Comparison of ENCODE assay signal across 13 cellular contexts in the genomic region with DNA sequence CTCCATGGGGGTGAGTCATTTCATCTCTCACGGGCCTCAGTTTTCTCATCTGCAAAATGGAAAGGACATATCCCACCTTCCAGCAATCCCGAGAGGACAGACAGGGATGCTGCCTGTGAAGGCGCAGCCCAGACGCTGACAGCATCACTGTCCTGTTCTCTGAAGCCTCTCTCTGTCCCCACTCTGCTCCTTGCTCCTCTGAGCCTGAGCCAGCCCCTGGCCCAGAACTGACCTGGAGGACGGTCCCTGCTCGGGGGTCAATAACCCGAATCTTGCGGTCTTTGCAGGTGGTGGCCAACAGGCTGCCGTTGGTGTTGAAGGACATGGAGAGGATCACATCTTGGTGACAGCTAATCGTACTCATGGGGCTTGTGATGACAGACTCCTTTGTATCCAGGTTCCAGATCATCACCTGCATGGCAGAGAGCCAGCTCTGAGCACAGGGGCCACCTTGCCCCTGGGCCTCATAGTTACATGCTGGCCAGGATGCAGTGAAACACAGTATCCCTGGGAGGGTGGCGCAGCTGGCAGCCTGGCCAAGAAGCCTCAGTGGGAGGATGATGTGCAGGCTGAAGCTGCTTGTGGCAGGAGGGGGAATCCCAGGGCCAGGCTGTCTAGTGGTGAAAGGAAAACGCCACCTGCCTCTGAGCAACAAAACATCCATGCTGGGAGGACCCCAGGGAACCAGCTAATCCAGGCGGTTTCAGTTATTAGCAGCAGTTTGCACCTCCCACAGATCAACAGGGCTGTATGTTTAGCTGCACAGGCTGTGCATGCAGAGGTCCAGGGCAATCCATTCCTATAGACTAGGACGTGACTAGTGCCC. TPM values are rescaled to one million over a fixed set of nuclear protein-coding genes. Genes with fewer than 3 reads are reported as not detected.
DNase-seq lines count a peak whose midpoint lies in the region; ATAC-seq, FAIRE-seq and TF ChIP-seq lines count a peak whose summit lies in the region.
"Had no signal": no experiment of that assay in that cellular context is flagged by ENCODE, and none has a peak within 500 bp of the region (broad histone marks: within the 10 kb centered on the region; RNA-seq: fewer than 3 reads in every experiment).

No MANE protein-coding gene starts in this region.

- H3K27me3 Mint-ChIP-seq in T-cell = no peaks in the 10 kb centered on the region

- H3K27ac ChIP-seq in kidney (ENCODE audit: low read depth in 2 of 2, low read length in 2 of 2) = no peak overlapping the region

- no peaks in the 10 kb centered on the region for H3K9me3 ChIP-seq in kidney (ENCODE audit: control insufficient read depth in 1 of 2, low read length in 2 of 2)
- H3K9me3 ChIP-seq: Caco-2 had no signal

- H3K27ac Mint-ChIP-seq in T-cell = no peak overlapping the region

- POLR2A ChIA-PET in T-cell (lab: Charles Lee) = no interaction called here

- intact Hi-C loops in kidney (cut with DNase I) = no loop called here

- FAIRE-seq in kidney (lab: Jason Lieb, UNC) = no peak
- FAIRE-seq: RCC 7860 had no signal

- peaks cover 31% of the 10 kb centered on the region for H3K36me3 Mint-ChIP-seq in T-cell

- H3K4me1 Mint-ChIP-seq in T-cell = peaks cover 0 to 12% (median 0%) of the 10 kb centered on the region in 3 donors

- H3K4me1 ChIP-seq in kidney (ENCODE audit: control insufficient read depth in 1 of 2, insufficient read depth in 1 of 2, low read depth in 1 of 2, low read length in 2 of 2) = no peaks in the 10 kb centered on the region
- H3K4me1 ChIP-seq: Caco-2 had no signal

- no peaks in the 10 kb centered on the region for H3K36me3 ChIP-seq in kidney (ENCODE audit: control insufficient read depth in 1 of 2, insufficient read depth in 2 of 2, low read length in 2 of 2)

- no peaks in the 10 kb centered on the region for H3K9me3 Mint-ChIP-seq in T-cell

- CTCF ChIA-PET in T-cell (lab: Charles Lee) = interaction anchor here in 1 of 2 donors (0.6 kb wide), 1 partner anchor 11 kb away, joined by 4 read pairs; no protein-coding TSS in a partner anchor

- no peak for TF ChIP-seq CTCF in kidney (IDR thresholded peaks at IDR 0.05; ENCODE audit: borderline replicate concordance, extremely low read depth, insufficient read depth)

- no peak overlapping the region for H3K9ac ChIP-seq in kidney (ENCODE audit: low read length in 2 of 2)

- H3K4me3 ChIP-seq in kidney (ENCODE audit: low read length in 2 of 2) = no peak overlapping the region

- ATAC-seq in GM21529 (IDR thresholded peaks at IDR 0.05; ENCODE audit: unreplicated experiment) (no peak), left lobe of liver (no peak), T-cell (replicated peaks in 1 of 4) (no peak)
- ATAC-seq: left ventricle myocardium superior had no signal

- no peak overlapping the region for H3K4me3 Mint-ChIP-seq in T-cell

- DNase-seq in DMS53 (lab: John Stamatoyannopoulos, UW) (peak; percentile 74), NCI-H1092 treated with DMSO at 0.1 percent for 48 hours (lab: John Stamatoyannopoulos, UW) (peak; percentile 75), NCI-H748 treated with DMSO at 0.1 percent for 48 hours (lab: John Stamatoyannopoulos, UW) (peak; percentile 77), kidney (peak; percentile 32), NK-92 (lab: John Stamatoyannopoulos, UW; ENCODE audit: unreplicated experiment) (no peak), left lobe of liver (ENCODE audit: low spot score) (no peak), T-cell (no peak)
- DNase-seq: activated gamma-delta T cell; Caco-2; left ventricle myocardium superior; stimulated activated CD4-positive, alpha-beta T cell treated with anti-CD3 and anti-CD28 coated beads, Interleukin-1b, Interleukin-23, amount 100 ng/mL, for 48 hours had no signal

RNA-seq across cellular contexts. Expression of a gene that starts 14.0 kb away (rescaled TPM):
- total RNA-seq in kidney (26.3 TPM), left lobe of liver (37.2 TPM), T-cell (10 to 100 TPM; 75.7 to 98.9 (median 85.3) TPM)
- polyA plus RNA-seq in kidney (ENCODE audit: insufficient read depth, low read depth, low replicate concordance) = 11.3 TPM

RNA-seq across cellular contexts. Expression of a gene that starts 59.4 kb away (rescaled TPM):
- total RNA-seq in kidney (5.3 TPM), left lobe of liver (3.7 TPM), T-cell (10 to 100 TPM in 4 of 5 donors, 1 to 10 TPM in 1; 9.1 to 12.4 (median 10.8) TPM)
- 0.90 TPM for polyA plus RNA-seq in kidney (ENCODE audit: insufficient read depth, low read depth, low replicate concordance)

Comparison
In these comparisons a context has a peak if more than half of its experiments do, and no peak if none do; other contexts are left out.
1. DNase-seq: peak in DMS53 (single experiment), NCI-H1092 treated with DMSO at 0.1 percent for 48 hours (single experiment), NCI-H748 treated with DMSO at 0.1 percent for 48 hours (single experiment) and kidney (single experiment); none in NK-92 (single experiment), left lobe of liver (single experiment) and T-cell (0 of 34).